In the genomic region with DNA sequence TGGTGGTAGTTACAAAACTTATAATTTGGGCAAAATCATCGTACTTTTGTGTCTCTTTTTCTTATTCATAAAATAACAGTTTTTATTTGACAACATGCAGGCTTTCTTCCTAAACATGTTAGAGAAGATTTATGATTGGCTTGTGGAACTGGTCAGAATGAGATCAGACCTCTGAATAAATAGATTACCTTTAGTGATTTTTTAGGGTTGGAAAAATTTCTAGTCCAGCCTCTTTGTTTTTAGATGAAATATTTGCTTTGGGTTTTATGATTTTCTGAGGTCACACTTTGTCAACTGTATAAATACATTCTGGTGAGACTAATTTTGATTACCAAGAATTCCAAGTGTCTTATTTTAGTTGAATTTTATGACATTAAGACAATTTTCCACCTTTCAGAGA, we compare ENCODE assay signal across 16 cellular contexts.
"Had no signal": no experiment of that assay in that cellular context is flagged by ENCODE, and none has a peak within 500 bp of the region (broad histone marks: within the 10 kb centered on the region; RNA-seq: fewer than 3 reads in every experiment).

No MANE protein-coding gene starts in this region.

- H3K36me3 Mint-ChIP-seq: natural killer cell treated with Interleukin-12 subunit alpha and Interleukin-12 subunit beta and Interleukin-15 and Interleukin-18, amount 100 ng/mL, for 72 hours had no signal

- H3K4me3 Mint-ChIP-seq: activated naive CD8-positive, alpha-beta T cell treated with anti-CD3 and anti-CD28 coated beads for 36 hours; activated T-helper 1 cell treated with anti-CD3 and anti-CD28 coated beads, Interleukin-12 subunit alpha, Interleukin-12 subunit beta, Interleukin-2, Interleukin-4 antibody, amounts not matched to agents 30 ng/mL and 10 ng/mL and 1 ng/mL, durations not matched to agents 14 hours and 24 hours and 36 hours; central memory CD8-positive, alpha-beta T cell; natural killer cell treated with Interleukin-12 subunit alpha and Interleukin-12 subunit beta and Interleukin-15 and Interleukin-18, amount 100 ng/mL, for 72 hours; stimulated activated naive CD8-positive, alpha-beta T cell treated with anti-CD3 and anti-CD28 coated beads, Interleukin-15, Interleukin-2, amounts not matched to agents 100 ng/mL and 50 ng/mL, for 24 hours; type B pancreatic cell had no signal

- H3K4me3 ChIP-seq: body of pancreas, coronary artery, left ventricle myocardium inferior, psoas muscle, right lobe of liver had no signal

- H3K9me3 Mint-ChIP-seq: central memory CD8-positive, alpha-beta T cell; natural killer cell treated with Interleukin-12 subunit alpha and Interleukin-12 subunit beta and Interleukin-15 and Interleukin-18, amount 100 ng/mL, for 72 hours; stimulated activated naive CD8-positive, alpha-beta T cell treated with anti-CD3 and anti-CD28 coated beads, Interleukin-15, Interleukin-2, amounts not matched to agents 100 ng/mL and 50 ng/mL, for 24 hours; type B pancreatic cell had no signal

- H3K4me1 ChIP-seq: psoas muscle, right lobe of liver had no signal

- H3K27ac Mint-ChIP-seq: activated naive CD8-positive, alpha-beta T cell treated with anti-CD3 and anti-CD28 coated beads for 36 hours; activated T-helper 1 cell treated with anti-CD3 and anti-CD28 coated beads, Interleukin-12 subunit alpha, Interleukin-12 subunit beta, Interleukin-2, Interleukin-4 antibody, amounts not matched to agents 30 ng/mL and 10 ng/mL and 1 ng/mL, durations not matched to agents 14 hours and 24 hours and 36 hours; natural killer cell treated with Interleukin-12 subunit alpha and Interleukin-12 subunit beta and Interleukin-15 and Interleukin-18, amount 100 ng/mL, for 72 hours; stimulated activated naive CD8-positive, alpha-beta T cell treated with anti-CD3 and anti-CD28 coated beads, Interleukin-15, Interleukin-2, amounts not matched to agents 100 ng/mL and 50 ng/mL, for 24 hours; type B pancreatic cell had no signal

- ATAC-seq: activated CD4-positive, CD25-positive, alpha-beta regulatory T cell treated with anti-CD3 and anti-CD28 coated beads, Interleukin-2, amount 50 U/mL, for 24 hours; body of pancreas; esophagus mucosa; natural killer cell treated with Interleukin-12 subunit alpha and Interleukin-12 subunit beta and Interleukin-15 and Interleukin-18, amount 100 ng/mL, for 72 hours; psoas muscle; right lobe of liver had no signal

- H3K9me3 ChIP-seq: body of pancreas, psoas muscle, right lobe of liver had no signal

- H3K36me3 ChIP-seq: right lobe of liver had no signal

- DNase-seq: activated naive CD8-positive, alpha-beta T cell treated with anti-CD3 and anti-CD28 coated beads for 36 hours; amygdala; body of pancreas; hippocampal formation; kidney; left ventricle myocardium inferior; psoas muscle; right lobe of liver had no signal

- H3K27ac ChIP-seq: body of pancreas, coronary artery, left ventricle myocardium inferior, psoas muscle, right lobe of liver had no signal

- H3K27me3 Mint-ChIP-seq: activated naive CD8-positive, alpha-beta T cell treated with anti-CD3 and anti-CD28 coated beads for 36 hours; central memory CD8-positive, alpha-beta T cell; natural killer cell treated with Interleukin-12 subunit alpha and Interleukin-12 subunit beta and Interleukin-15 and Interleukin-18, amount 100 ng/mL, for 72 hours; stimulated activated naive CD8-positive, alpha-beta T cell treated with anti-CD3 and anti-CD28 coated beads, Interleukin-15, Interleukin-2, amounts not matched to agents 100 ng/mL and 50 ng/mL, for 24 hours; type B pancreatic cell had no signal

- H3K27me3 ChIP-seq: body of pancreas, right lobe of liver had no signal
